Comparison of ENCODE assay signal across 1 cellular context in the genomic region with DNA sequence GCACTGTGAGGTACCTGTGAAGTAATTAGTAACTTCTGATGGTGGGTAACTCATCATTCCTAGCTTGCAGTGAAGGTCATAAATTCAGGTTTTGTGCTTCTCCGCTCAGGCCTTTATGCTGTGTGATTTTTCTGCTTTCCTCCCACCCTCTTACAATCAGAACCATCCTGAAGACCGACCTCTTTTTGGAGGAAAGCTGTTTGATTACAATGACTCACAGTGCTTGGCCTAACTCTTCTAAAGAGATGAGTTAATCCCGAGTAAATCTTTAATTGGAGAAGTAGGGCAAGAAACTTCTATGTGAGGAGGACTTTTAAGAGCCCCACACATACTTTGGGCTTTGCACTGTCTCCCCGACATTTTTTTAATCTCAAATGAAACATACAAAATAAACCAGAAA.
TF ChIP-seq lines count a peak whose summit lies in the region.

No MANE protein-coding gene starts in this region.

TF ChIP-seq in GM12878, 131 proteins besides CTCF, POLR2A, EP300 and RAD21 (continued from another document):
- TF ChIP-seq, protein P1, sequence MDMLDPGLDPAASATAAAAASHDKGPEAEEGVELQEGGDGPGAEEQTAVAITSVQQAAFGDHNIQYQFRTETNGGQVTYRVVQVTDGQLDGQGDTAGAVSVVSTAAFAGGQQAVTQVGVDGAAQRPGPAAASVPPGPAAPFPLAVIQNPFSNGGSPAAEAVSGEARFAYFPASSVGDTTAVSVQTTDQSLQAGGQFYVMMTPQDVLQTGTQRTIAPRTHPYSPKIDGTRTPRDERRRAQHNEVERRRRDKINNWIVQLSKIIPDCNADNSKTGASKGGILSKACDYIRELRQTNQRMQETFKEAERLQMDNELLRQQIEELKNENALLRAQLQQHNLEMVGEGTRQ (IDR thresholded peaks at IDR 0.05; ENCODE audit: borderline replicate concordance, low read depth, low read length), result no peak
- TF ChIP-seq CREM (IDR thresholded peaks at IDR 0.05; ENCODE audit: low read depth) (no peak), SUZ12 (IDR thresholded peaks at IDR 0.05; ENCODE audit: unreplicated experiment) (no peak), NFIC (IDR thresholded peaks at IDR 0.05; ENCODE audit: low read depth, low read length) (no peak), SUPT20H (IDR thresholded peaks at IDR 0.05; ENCODE audit: borderline replicate concordance, control insufficient read depth, low read depth, low read length) (no peak), RAD51 (IDR thresholded peaks at IDR 0.05) (no peak), EGR1 (IDR thresholded peaks at IDR 0.05; ENCODE audit: borderline replicate concordance in 1 of 2, low read depth in 2 of 2, low read length in 2 of 2) (no peak), RFX5 (IDR thresholded peaks at IDR 0.05; ENCODE audit: low read depth, low read length) (no peak), ATF7 (IDR thresholded peaks at IDR 0.05; ENCODE audit: low read depth) (no peak), SPI1 (IDR thresholded peaks at IDR 0.05; ENCODE audit: borderline replicate concordance, insufficient read depth, low read depth, low read length) (no peak), SMAD5 (IDR thresholded peaks at IDR 0.05; ENCODE audit: low read depth) (no peak)
- TF ChIP-seq, protein P2, sequence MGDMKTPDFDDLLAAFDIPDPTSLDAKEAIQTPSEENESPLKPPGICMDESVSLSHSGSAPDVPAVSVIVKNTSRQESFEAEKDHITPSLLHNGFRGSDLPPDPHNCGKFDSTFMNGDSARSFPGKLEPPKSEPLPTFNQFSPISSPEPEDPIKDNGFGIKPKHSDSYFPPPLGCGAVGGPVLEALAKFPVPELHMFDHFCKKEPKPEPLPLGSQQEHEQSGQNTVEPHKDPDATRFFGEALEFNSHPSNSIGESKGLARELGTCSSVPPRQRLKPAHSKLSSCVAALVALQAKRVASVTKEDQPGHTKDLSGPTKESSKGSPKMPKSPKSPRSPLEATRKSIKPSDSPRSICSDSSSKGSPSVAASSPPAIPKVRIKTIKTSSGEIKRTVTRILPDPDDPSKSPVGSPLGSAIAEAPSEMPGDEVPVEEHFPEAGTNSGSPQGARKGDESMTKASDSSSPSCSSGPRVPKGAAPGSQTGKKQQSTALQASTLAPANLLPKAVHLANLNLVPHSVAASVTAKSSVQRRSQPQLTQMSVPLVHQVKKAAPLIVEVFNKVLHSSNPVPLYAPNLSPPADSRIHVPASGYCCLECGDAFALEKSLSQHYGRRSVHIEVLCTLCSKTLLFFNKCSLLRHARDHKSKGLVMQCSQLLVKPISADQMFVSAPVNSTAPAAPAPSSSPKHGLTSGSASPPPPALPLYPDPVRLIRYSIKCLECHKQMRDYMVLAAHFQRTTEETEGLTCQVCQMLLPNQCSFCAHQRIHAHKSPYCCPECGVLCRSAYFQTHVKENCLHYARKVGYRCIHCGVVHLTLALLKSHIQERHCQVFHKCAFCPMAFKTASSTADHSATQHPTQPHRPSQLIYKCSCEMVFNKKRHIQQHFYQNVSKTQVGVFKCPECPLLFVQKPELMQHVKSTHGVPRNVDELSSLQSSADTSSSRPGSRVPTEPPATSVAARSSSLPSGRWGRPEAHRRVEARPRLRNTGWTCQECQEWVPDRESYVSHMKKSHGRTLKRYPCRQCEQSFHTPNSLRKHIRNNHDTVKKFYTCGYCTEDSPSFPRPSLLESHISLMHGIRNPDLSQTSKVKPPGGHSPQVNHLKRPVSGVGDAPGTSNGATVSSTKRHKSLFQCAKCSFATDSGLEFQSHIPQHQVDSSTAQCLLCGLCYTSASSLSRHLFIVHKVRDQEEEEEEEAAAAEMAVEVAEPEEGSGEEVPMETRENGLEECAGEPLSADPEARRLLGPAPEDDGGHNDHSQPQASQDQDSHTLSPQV (IDR thresholded peaks at IDR 0.05), result no peak
- TF ChIP-seq, protein P3, sequence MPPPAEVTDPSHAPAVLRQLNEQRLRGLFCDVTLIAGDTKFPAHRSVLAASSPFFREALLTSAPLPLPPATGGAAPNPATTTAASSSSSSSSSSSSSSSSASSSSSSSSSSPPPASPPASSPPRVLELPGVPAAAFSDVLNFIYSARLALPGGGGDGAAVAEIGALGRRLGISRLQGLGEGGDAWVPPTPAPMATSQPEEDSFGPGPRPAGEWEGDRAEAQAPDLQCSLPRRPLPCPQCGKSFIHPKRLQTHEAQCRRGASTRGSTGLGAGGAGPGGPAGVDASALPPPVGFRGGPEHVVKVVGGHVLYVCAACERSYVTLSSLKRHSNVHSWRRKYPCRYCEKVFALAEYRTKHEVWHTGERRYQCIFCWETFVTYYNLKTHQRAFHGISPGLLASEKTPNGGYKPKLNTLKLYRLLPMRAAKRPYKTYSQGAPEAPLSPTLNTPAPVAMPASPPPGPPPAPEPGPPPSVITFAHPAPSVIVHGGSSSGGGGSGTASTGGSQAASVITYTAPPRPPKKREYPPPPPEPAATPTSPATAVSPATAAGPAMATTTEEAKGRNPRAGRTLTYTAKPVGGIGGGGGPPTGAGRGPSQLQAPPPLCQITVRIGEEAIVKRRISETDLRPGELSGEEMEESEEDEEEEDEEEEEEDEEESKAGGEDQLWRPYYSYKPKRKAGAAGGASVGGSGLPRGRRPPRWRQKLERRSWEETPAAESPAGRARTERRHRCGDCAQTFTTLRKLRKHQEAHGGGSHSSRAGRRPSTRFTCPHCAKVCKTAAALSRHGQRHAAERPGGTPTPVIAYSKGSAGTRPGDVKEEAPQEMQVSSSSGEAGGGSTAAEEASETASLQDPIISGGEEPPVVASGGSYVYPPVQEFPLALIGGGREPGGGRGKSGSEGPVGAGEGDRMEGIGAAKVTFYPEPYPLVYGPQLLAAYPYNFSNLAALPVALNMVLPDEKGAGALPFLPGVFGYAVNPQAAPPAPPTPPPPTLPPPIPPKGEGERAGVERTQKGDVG (CRISPR knock-in tag; IDR thresholded peaks at IDR 0.05), result no peak
- TF ChIP-seq, protein P4, sequence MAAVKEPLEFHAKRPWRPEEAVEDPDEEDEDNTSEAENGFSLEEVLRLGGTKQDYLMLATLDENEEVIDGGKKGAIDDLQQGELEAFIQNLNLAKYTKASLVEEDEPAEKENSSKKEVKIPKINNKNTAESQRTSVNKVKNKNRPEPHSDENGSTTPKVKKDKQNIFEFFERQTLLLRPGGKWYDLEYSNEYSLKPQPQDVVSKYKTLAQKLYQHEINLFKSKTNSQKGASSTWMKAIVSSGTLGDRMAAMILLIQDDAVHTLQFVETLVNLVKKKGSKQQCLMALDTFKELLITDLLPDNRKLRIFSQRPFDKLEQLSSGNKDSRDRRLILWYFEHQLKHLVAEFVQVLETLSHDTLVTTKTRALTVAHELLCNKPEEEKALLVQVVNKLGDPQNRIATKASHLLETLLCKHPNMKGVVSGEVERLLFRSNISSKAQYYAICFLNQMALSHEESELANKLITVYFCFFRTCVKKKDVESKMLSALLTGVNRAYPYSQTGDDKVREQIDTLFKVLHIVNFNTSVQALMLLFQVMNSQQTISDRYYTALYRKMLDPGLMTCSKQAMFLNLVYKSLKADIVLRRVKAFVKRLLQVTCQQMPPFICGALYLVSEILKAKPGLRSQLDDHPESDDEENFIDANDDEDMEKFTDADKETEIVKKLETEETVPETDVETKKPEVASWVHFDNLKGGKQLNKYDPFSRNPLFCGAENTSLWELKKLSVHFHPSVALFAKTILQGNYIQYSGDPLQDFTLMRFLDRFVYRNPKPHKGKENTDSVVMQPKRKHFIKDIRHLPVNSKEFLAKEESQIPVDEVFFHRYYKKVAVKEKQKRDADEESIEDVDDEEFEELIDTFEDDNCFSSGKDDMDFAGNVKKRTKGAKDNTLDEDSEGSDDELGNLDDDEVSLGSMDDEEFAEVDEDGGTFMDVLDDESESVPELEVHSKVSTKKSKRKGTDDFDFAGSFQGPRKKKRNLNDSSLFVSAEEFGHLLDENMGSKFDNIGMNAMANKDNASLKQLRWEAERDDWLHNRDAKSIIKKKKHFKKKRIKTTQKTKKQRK (IDR thresholded peaks at IDR 0.05; ENCODE audit: low read depth, low read length), result no peak
